ENCODE assay signal across 9 cellular contexts in the genomic region with DNA sequence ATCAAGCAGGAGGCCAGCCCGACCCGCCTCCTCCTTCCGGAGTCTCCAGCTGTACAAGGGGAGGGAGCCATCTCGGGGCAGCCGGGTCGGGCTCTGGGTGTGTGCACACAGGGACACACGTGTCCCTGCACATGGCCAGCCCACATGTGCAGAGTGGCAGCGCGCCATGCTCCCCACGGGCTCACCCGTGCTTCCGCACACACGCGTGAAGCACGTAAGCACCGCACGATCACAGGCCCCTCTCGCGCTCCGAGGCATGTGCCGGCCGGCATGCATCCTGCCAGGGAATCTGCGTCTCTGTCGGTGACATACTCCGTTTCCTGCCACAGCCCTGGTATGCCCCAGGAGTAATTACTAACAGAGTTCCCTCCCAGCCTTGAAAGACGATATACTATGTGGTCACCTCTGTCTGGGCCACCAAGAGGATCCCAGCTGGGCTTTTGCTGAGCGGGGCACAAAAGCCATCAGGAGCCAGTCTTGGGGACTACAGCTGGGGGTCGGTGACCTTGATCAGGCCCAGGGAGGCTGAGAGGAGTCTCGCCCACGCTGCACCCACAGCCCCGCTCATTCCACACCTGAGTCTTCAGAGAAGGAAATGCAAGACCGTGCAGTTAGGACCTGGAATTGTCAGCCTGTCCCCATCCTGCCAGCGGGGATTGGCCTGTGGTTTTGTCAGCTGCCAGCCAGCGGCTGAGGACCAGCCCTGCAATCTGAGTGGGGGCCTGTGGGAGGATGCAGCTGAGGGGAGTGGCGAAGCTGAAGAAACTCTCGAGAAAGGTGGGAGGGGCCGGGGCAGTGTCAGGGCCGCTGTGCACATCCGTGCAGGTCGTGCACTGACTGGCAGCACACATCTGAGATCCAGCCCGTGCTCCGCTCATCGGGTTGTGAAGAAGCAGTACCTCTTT. TPM values are rescaled to one million over a fixed set of nuclear protein-coding genes. Genes with fewer than 3 reads are reported as not detected.
DNase-seq lines count a peak whose midpoint lies in the region; ATAC-seq lines count a peak whose summit lies in the region.
"Had no signal": no experiment of that assay in that cellular context is flagged by ENCODE, and none has a peak within 500 bp of the region (broad histone marks: within the 10 kb centered on the region; RNA-seq: fewer than 3 reads in every experiment).

No MANE protein-coding gene starts in this region.

- H3K9me3 ChIP-seq in subcutaneous abdominal adipose tissue (ENCODE audit: control insufficient read depth in 5 of 5, low read length in 5 of 5), result no peaks in the 10 kb centered on the region
- H3K9me3 ChIP-seq: pancreas had no signal

- no peaks in the 10 kb centered on the region for H3K27me3 Mint-ChIP-seq in activated naive CD4-positive, alpha-beta T cell treated with anti-CD3 and anti-CD28 coated beads, Interleukin-2, amount 50 U/mL, for 24 hours

- peaks cover 14 to 63% (median 60%) of the 10 kb centered on the region in 5 donors for H3K4me1 ChIP-seq in subcutaneous abdominal adipose tissue (ENCODE audit: control insufficient read depth in 5 of 5, insufficient read depth in 5 of 5, low read length in 5 of 5)

- ATAC-seq in HG03108 (IDR thresholded peaks at IDR 0.05; ENCODE audit: unreplicated experiment), result peak; percentile 45
- ATAC-seq in GM19328 (IDR thresholded peaks at IDR 0.05; ENCODE audit: unreplicated experiment), result no peak

- H3K27ac Mint-ChIP-seq in activated naive CD4-positive, alpha-beta T cell treated with anti-CD3 and anti-CD28 coated beads, Interleukin-2, amount 50 U/mL, for 24 hours, result peak overlapping the region; percentile 59

- peak overlapping the region in 3 of 5 donors; percentile 22 to 42 (median 34) for H3K4me3 ChIP-seq in subcutaneous abdominal adipose tissue (ENCODE audit: low read depth in 1 of 5, low read length in 5 of 5)
- H3K4me3 ChIP-seq: pancreas had no signal

- DNase-seq in Daoy (ENCODE audit: low read depth) (peak; percentile 89), SK-N-DZ (ENCODE audit: low spot score) (peak; percentile 79), left kidney (ENCODE audit: low read depth, low spot score) (peak; percentile 94), iPS-NIHi11 (ENCODE audit: low spot score) (no peak)

- peak overlapping the region; percentile 75 for H3K4me3 Mint-ChIP-seq in activated naive CD4-positive, alpha-beta T cell treated with anti-CD3 and anti-CD28 coated beads, Interleukin-2, amount 50 U/mL, for 24 hours

- H3K4me1 Mint-ChIP-seq in activated naive CD4-positive, alpha-beta T cell treated with anti-CD3 and anti-CD28 coated beads, Interleukin-2, amount 50 U/mL, for 24 hours, result peaks cover 59% of the 10 kb centered on the region

- H3K9me3 Mint-ChIP-seq in activated naive CD4-positive, alpha-beta T cell treated with anti-CD3 and anti-CD28 coated beads, Interleukin-2, amount 50 U/mL, for 24 hours, result no peaks in the 10 kb centered on the region

- no peaks in the 10 kb centered on the region for H3K27me3 ChIP-seq in subcutaneous abdominal adipose tissue (ENCODE audit: control insufficient read depth in 5 of 5, insufficient read depth in 4 of 5, low read length in 5 of 5)
- H3K27me3 ChIP-seq: pancreas had no signal

- peak overlapping the region in 2 of 5 donors; percentile 28 to 35 for H3K9ac ChIP-seq in subcutaneous abdominal adipose tissue (ENCODE audit: low read length in 5 of 5)

- no peaks in the 10 kb centered on the region for H3K36me3 Mint-ChIP-seq in activated naive CD4-positive, alpha-beta T cell treated with anti-CD3 and anti-CD28 coated beads, Interleukin-2, amount 50 U/mL, for 24 hours

- H3K27ac ChIP-seq in subcutaneous abdominal adipose tissue (ENCODE audit: low read depth, low read length), result peak overlapping the region; percentile 23
- H3K27ac ChIP-seq: pancreas had no signal

- H3K36me3 ChIP-seq in subcutaneous abdominal adipose tissue (ENCODE audit: control insufficient read depth in 5 of 5, insufficient read depth in 5 of 5, low read length in 5 of 5), result no peaks in the 10 kb centered on the region
- H3K36me3 ChIP-seq: pancreas had no signal

RNA-seq across cellular contexts. Expression of a gene that starts 11.0 kb away (rescaled TPM):
- total RNA-seq in Daoy (2014; rRNA removed; shearing (Covaris generic)), result 16.1 and 24.2 TPM in 2 replicates
- polyA plus RNA-seq in SK-N-DZ (2014; cell fraction: cytosol; rRNA removed), result 21.8 and 24.5 TPM in 2 replicates
- polyA plus RNA-seq in SK-N-DZ (2014; cell fraction: nucleus; rRNA removed), result 50.4 and 51.5 TPM in 2 replicates

RNA-seq across cellular contexts. Expression of a gene that starts 32.4 kb away (rescaled TPM):
- not detected in 2 replicates for total RNA-seq in Daoy (2014; rRNA removed; shearing (Covaris generic))
- polyA plus RNA-seq in SK-N-DZ (2014; cell fraction: cytosol; rRNA removed), result not detected in 2 replicates
- polyA plus RNA-seq in SK-N-DZ (2014; cell fraction: nucleus; rRNA removed), result not detected in 2 replicates
- total RNA-seq: pancreas had no signal
- polyA plus RNA-seq: pancreas had no signal

RNA-seq across cellular contexts. Expression of a gene that starts 46.7 kb away (rescaled TPM):
- total RNA-seq in Daoy (2014; rRNA removed; shearing (Covaris generic)), result 42.6 and 59.9 TPM in 2 replicates
- 76.1 and 82.5 TPM in 2 replicates for polyA plus RNA-seq in SK-N-DZ (2014; cell fraction: cytosol; rRNA removed)
- polyA plus RNA-seq in SK-N-DZ (2014; cell fraction: nucleus; rRNA removed), result 306 and 317 TPM in 2 replicates

RNA-seq across cellular contexts. Expression of a gene that starts 50.2 kb away (rescaled TPM):
- 7.6 and 11.3 TPM in 2 replicates for total RNA-seq in Daoy (2014; rRNA removed; shearing (Covaris generic))
- 2.9 and 3.2 TPM in 2 replicates for polyA plus RNA-seq in SK-N-DZ (2014; cell fraction: cytosol; rRNA removed)
- polyA plus RNA-seq in SK-N-DZ (2014; cell fraction: nucleus; rRNA removed), result 13.3 and 22.4 TPM in 2 replicates
